In the genomic region with DNA sequence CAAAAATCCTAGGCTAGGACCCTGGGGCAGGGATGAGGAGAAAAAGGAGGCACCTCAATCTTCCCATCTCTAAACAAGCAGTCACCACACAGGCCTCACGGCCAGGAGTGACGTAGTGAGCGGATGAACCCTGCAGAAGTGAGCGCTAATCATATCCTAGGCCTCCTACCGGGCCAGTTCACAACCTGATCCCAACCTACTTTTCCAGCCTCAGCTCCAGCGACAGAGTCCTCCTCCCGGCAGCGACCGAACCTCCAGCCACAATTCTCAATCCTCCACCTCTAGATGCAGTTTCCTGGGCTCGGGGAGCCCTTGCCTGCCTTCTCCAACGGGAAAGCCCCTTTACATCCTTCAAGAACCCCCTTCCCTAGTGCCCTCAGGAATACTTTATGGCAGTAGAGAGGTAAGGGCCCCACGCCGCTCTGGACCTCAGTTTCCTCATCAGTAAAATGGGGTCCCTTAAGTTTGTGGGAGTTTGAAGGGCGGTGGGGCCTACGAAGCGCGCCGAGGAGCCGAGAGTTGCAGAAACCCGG, we compare ENCODE assay signal across 8 cellular contexts. TPM values are rescaled to one million over a fixed set of nuclear protein-coding genes. Genes with fewer than 3 reads are reported as not detected.
DNase-seq lines count a peak whose midpoint lies in the region; ATAC-seq and TF ChIP-seq lines count a peak whose summit lies in the region.

No MANE protein-coding gene starts in this region.

- peak in 2 of 5 donors; percentile 12 to 16 for DNase-seq in CD8-positive, alpha-beta memory T cell
- DNase-seq in HFF-Myc (ENCODE audit: extremely low read depth, low read depth) = no peak
- DNase-seq in SK-MEL-5 (ENCODE audit: low read depth, low spot score) = peak; percentile 18
- DNase-seq in effector memory CD8-positive, alpha-beta T cell = peak in 1 of 3 experiments; percentile 16
- no peak for DNase-seq in naive B cell
- no peak for DNase-seq in aorta

- no peaks in the 10 kb centered on the region for H3K9me3 ChIP-seq in CD8-positive, alpha-beta memory T cell (ENCODE audit: low read length)
- H3K9me3 ChIP-seq in aorta (ENCODE audit: control insufficient read depth, low read length) = no peaks in the 10 kb centered on the region

- peaks cover 0 to 3% of the 10 kb centered on the region in 2 donors for H3K27me3 Mint-ChIP-seq in CD8-positive, alpha-beta memory T cell
- no peaks in the 10 kb centered on the region for H3K27me3 Mint-ChIP-seq in effector memory CD8-positive, alpha-beta T cell
- no peaks in the 10 kb centered on the region for H3K27me3 Mint-ChIP-seq in naive B cell

- peak overlapping the region; percentile 87 to 97 (median 97) for H3K4me3 Mint-ChIP-seq in CD8-positive, alpha-beta memory T cell
- peak overlapping the region; percentile 78 to 94 for H3K4me3 Mint-ChIP-seq in effector memory CD8-positive, alpha-beta T cell
- H3K4me3 Mint-ChIP-seq in naive B cell = peak overlapping the region; percentile 90 to 98 (median 94)

- peaks cover 38 to 51% (median 43%) of the 10 kb centered on the region in 3 donors for H3K4me1 Mint-ChIP-seq in CD8-positive, alpha-beta memory T cell
- H3K4me1 Mint-ChIP-seq in effector memory CD8-positive, alpha-beta T cell (ENCODE audit: low read depth in 2 of 2) = peaks cover 31 to 38% of the 10 kb centered on the region in 2 donors
- H3K4me1 Mint-ChIP-seq in naive B cell = peaks cover 25 to 51% (median 43%) of the 10 kb centered on the region in 3 donors

- no peak for ATAC-seq in effector memory CD8-positive, alpha-beta T cell (replicated peaks)
- ATAC-seq in naive B cell (ENCODE audit: low read depth in 2 of 2) = no peak
- no peak for ATAC-seq in aorta (ENCODE audit: low FRiP score)
- ATAC-seq in GM21381 (IDR thresholded peaks at IDR 0.05; ENCODE audit: unreplicated experiment) = no peak
- no peak for ATAC-seq in GM21619 (IDR thresholded peaks at IDR 0.05; ENCODE audit: unreplicated experiment)

- H3K27ac ChIP-seq in CD8-positive, alpha-beta memory T cell (ENCODE audit: low read depth, low read length) = peak overlapping the region; percentile 89
- H3K27ac ChIP-seq in aorta (ENCODE audit: low read depth in 1 of 2, low read length in 2 of 2) = peak overlapping the region in 1 of 2 donors; percentile 41

- no peaks in the 10 kb centered on the region for H3K27me3 ChIP-seq in CD8-positive, alpha-beta memory T cell (ENCODE audit: insufficient read depth, low read length, poor library complexity, severe bottlenecking)
- no peaks in the 10 kb centered on the region for H3K27me3 ChIP-seq in aorta (ENCODE audit: control insufficient read depth in 1 of 2, insufficient read depth in 2 of 2, low read length in 1 of 2)

- peaks cover 24% of the 10 kb centered on the region for H3K4me1 ChIP-seq in CD8-positive, alpha-beta memory T cell (ENCODE audit: insufficient read depth, low read length)
- peaks cover 0 to 3% of the 10 kb centered on the region in 2 donors for H3K4me1 ChIP-seq in aorta (ENCODE audit: control insufficient read depth in 1 of 2, insufficient read depth in 2 of 2, low read length in 2 of 2)

- in situ Hi-C loops in SK-MEL-5 (cut with HindIII; ENCODE audit: low pct_unique_long_range_greater_than_20kb, low sequenced_read_pairs) = no loop called here

- peaks cover 9% of the 10 kb centered on the region for H3K36me3 ChIP-seq in CD8-positive, alpha-beta memory T cell (ENCODE audit: insufficient read depth, low read length)
- H3K36me3 ChIP-seq in aorta (ENCODE audit: control insufficient read depth in 1 of 2, insufficient read depth in 2 of 2, low read length in 1 of 2) = no peaks in the 10 kb centered on the region

- intact Hi-C loops in aorta (cut with DNase I) = loop anchor here (2.0 to 10.0 kb wide), 6 partner anchors 38 to 390 kb away; a partner anchor contains a TSS

- peaks cover 0 to 41% (median 0%) of the 10 kb centered on the region in 3 donors for H3K36me3 Mint-ChIP-seq in CD8-positive, alpha-beta memory T cell
- peaks cover 19% of the 10 kb centered on the region for H3K36me3 Mint-ChIP-seq in effector memory CD8-positive, alpha-beta T cell (ENCODE audit: insufficient read depth)
- H3K36me3 Mint-ChIP-seq in naive B cell = peaks cover 0 to under 1% of the 10 kb centered on the region in 2 donors

- no peak for TF ChIP-seq CTCF in HFF-Myc (IDR thresholded peaks at IDR 0.05; ENCODE audit: low read depth, low read length, missing control alignments)

- POLR2A ChIA-PET in CD8-positive, alpha-beta memory T cell (lab: Charles Lee) = interaction anchor here (0.6 to 2.4 kb wide), 6 partner anchors 9 to 130 kb away, joined by 3 to 37 read pairs (median 16); a partner anchor contains a TSS

- H3K27ac Mint-ChIP-seq in CD8-positive, alpha-beta memory T cell = peak overlapping the region; percentile 89 to 97 (median 94)
- peak overlapping the region; percentile 90 to 96 for H3K27ac Mint-ChIP-seq in effector memory CD8-positive, alpha-beta T cell
- peak overlapping the region; percentile 53 to 98 (median 94) for H3K27ac Mint-ChIP-seq in naive B cell

- no peaks in the 10 kb centered on the region for H3K9me3 Mint-ChIP-seq in CD8-positive, alpha-beta memory T cell
- H3K9me3 Mint-ChIP-seq in effector memory CD8-positive, alpha-beta T cell = no peaks in the 10 kb centered on the region
- no peaks in the 10 kb centered on the region for H3K9me3 Mint-ChIP-seq in naive B cell

- CTCF ChIA-PET in CD8-positive, alpha-beta memory T cell (lab: Charles Lee) = interaction anchor here (1.5 to 2.2 kb wide), 4 partner anchors 8 to 119 kb away, joined by 3 to 8 read pairs (median 6); no protein-coding TSS in a partner anchor

- 1% methylated on average over 20 of the region's 20 CpGs for WGBS in aorta, 2 donors

- H3K4me3 ChIP-seq in CD8-positive, alpha-beta memory T cell (ENCODE audit: low read length) = peak overlapping the region; percentile 100
- H3K4me3 ChIP-seq in HFF-Myc (replicated peaks; ENCODE audit: low read depth, low read length) (peak overlapping the region; percentile 93), aorta (ENCODE audit: low read length in 2 of 2) (peak overlapping the region; percentile 84 to 97)

RNA-seq across cellular contexts. Expression of a gene that starts 1.4 kb away (rescaled TPM):
- 10 to 100 TPM; 15.9 to 20.5 TPM for total RNA-seq in CD8-positive, alpha-beta memory T cell
- 8.7 TPM for polyA plus RNA-seq in CD8-positive, alpha-beta memory T cell
- 9.3 TPM in 2 replicates for total RNA-seq in SK-MEL-5 (2014; rRNA removed; shearing (Covaris generic))
- 17.0 and 18.0 TPM in 2 replicates for polyA plus RNA-seq in SK-MEL-5 (2015; cell fraction: cytosol; rRNA removed)
- 8.1 and 13.7 TPM in 2 replicates for polyA plus RNA-seq in SK-MEL-5 (2015; cell fraction: nucleus; rRNA removed)
- polyA plus RNA-seq in naive B cell (ENCODE audit: low read depth in 6 of 6) (1 to 10 TPM; 3.8 to 7.5 (median 5.9) TPM), aorta (1 to 10 TPM; 6.0 to 6.6 TPM)
- 10 to 100 TPM in 1 of 2 donors, 1 to 10 TPM in 1; 7.4 to 10.3 TPM for total RNA-seq in aorta

RNA-seq across cellular contexts. Expression of a gene that starts 1.6 kb away (rescaled TPM):
- 10 to 100 TPM; 23.4 to 25.9 TPM for total RNA-seq in CD8-positive, alpha-beta memory T cell
- polyA plus RNA-seq in CD8-positive, alpha-beta memory T cell = 9.3 TPM
- total RNA-seq in SK-MEL-5 (2014; rRNA removed; shearing (Covaris generic)) = 9.0 and 9.3 TPM in 2 replicates
- polyA plus RNA-seq in SK-MEL-5 (2015; cell fraction: cytosol; rRNA removed) = 9.8 and 10.7 TPM in 2 replicates
- 21.1 and 32.1 TPM in 2 replicates for polyA plus RNA-seq in SK-MEL-5 (2015; cell fraction: nucleus; rRNA removed)
- polyA plus RNA-seq in naive B cell (ENCODE audit: low read depth in 6 of 6) (10 to 100 TPM in 1 of 6 donors, 1 to 10 TPM in 5; 3.6 to 13.5 (median 6.1) TPM), aorta (1 to 10 TPM; 1.6 to 4.7 TPM)
- 10 to 100 TPM; 12.6 to 15.0 TPM for total RNA-seq in aorta

RNA-seq across cellular contexts. Expression of a gene that starts 16.1 kb away (rescaled TPM):
- 1 to 10 TPM; 3.3 to 4.6 TPM for total RNA-seq in CD8-positive, alpha-beta memory T cell
- polyA plus RNA-seq in CD8-positive, alpha-beta memory T cell = 0.59 TPM
- total RNA-seq in SK-MEL-5 (2014; rRNA removed; shearing (Covaris generic)) = 0.40 and 0.50 TPM in 2 replicates
- polyA plus RNA-seq in SK-MEL-5 (2015; cell fraction: cytosol; rRNA removed) = 1.4 and 2.0 TPM in 2 replicates
- polyA plus RNA-seq in SK-MEL-5 (2015; cell fraction: nucleus; rRNA removed) = 14.5 and 15.1 TPM in 2 replicates
- under 1 TPM in 4 of 6 donors, not detected in 2; 0.19 to 0.77 (median 0.50) TPM for polyA plus RNA-seq in naive B cell (ENCODE audit: low read depth in 6 of 6)
- 1 to 10 TPM; 2.4 to 6.0 TPM for total RNA-seq in aorta
- 10 to 100 TPM in 1 of 2 donors, 1 to 10 TPM in 1; 3.6 to 12.9 TPM for polyA plus RNA-seq in aorta

RNA-seq across cellular contexts. Expression of a gene that starts 22.0 kb away (rescaled TPM):
- 10 to 100 TPM; 66.0 to 74.3 TPM for total RNA-seq in CD8-positive, alpha-beta memory T cell
- 124 TPM for polyA plus RNA-seq in CD8-positive, alpha-beta memory T cell
- total RNA-seq in SK-MEL-5 (2014; rRNA removed; shearing (Covaris generic)) = 206 and 219 TPM in 2 replicates
- 377 and 562 TPM in 2 replicates for polyA plus RNA-seq in SK-MEL-5 (2015; cell fraction: cytosol; rRNA removed)
- polyA plus RNA-seq in SK-MEL-5 (2015; cell fraction: nucleus; rRNA removed) = 46.8 and 55.2 TPM in 2 replicates
- 10 to 100 TPM; 61.9 to 77.4 (median 66.6) TPM for polyA plus RNA-seq in naive B cell (ENCODE audit: low read depth in 6 of 6)
- 100 to 1,000 TPM in 1 of 2 donors, 10 to 100 TPM in 1; 75.7 to 109 TPM for total RNA-seq in aorta
- 100 to 1,000 TPM; 143 to 206 TPM for polyA plus RNA-seq in aorta

RNA-seq across cellular contexts. Expression of a gene that starts 35.6 kb away (rescaled TPM):
- 10 to 100 TPM; 40.0 to 42.5 TPM for total RNA-seq in CD8-positive, alpha-beta memory T cell
- polyA plus RNA-seq in CD8-positive, alpha-beta memory T cell = 29.4 TPM
- 23.6 and 27.2 TPM in 2 replicates for total RNA-seq in SK-MEL-5 (2014; rRNA removed; shearing (Covaris generic))
- polyA plus RNA-seq in SK-MEL-5 (2015; cell fraction: cytosol; rRNA removed) = 49.3 and 54.8 TPM in 2 replicates
- polyA plus RNA-seq in SK-MEL-5 (2015; cell fraction: nucleus; rRNA removed) = 38.8 and 42.2 TPM in 2 replicates
- polyA plus RNA-seq in naive B cell (ENCODE audit: low read depth in 6 of 6) (10 to 100 TPM; 23.1 to 41.2 (median 27.3) TPM), aorta (10 to 100 TPM; 16.7 to 32.0 TPM)
- total RNA-seq in aorta = 10 to 100 TPM; 28.6 to 37.2 TPM
